ENCODE assay signal across 12 cellular contexts in genomic region chr13:51080478-51081065, GRCh38. TPM values are rescaled to one million over a fixed set of nuclear protein-coding genes. Genes with fewer than 3 reads are reported as not detected.
DNase-seq lines count a peak whose midpoint lies in the region; ATAC-seq, FAIRE-seq and TF ChIP-seq lines count a peak whose summit lies in the region.
"Not testable (repeated sequence)": the region's sequence is repeated elsewhere in the genome, so short reads cannot be mapped to it uniquely, and the experiment has no call there.
"Had no signal": no experiment of that assay in that cellular context is flagged by ENCODE, and none has a peak within 500 bp of the region (broad histone marks: within the 10 kb centered on the region; RNA-seq: fewer than 3 reads in every experiment).

No MANE protein-coding gene starts in this region.

- H3K4me3 ChIP-seq in A549 (peak overlapping the region; percentile 43), OCI-LY3 (ENCODE audit: low read length) (peak overlapping the region; percentile 73)
- not testable (repeated sequence) for H3K4me3 ChIP-seq in H1 (ENCODE audit: extremely low read depth in 1 of 4, insufficient read depth in 2 of 4, low read depth in 3 of 4, low read length in 4 of 4)

- H2AFZ ChIP-seq in OCI-LY3 (ENCODE audit: low read depth, low read length) = peak overlapping the region; percentile 74
- not testable (repeated sequence) for H2AFZ ChIP-seq in H1 (ENCODE audit: low read length)

- not testable (repeated sequence) for TF ChIP-seq RAD21 in A549 (conservative IDR thresholded peaks at IDR 0.05 in 1 of 2, IDR thresholded peaks at IDR 0.05 in 1 of 2); H1 (IDR thresholded peaks at IDR 0.05 in 1 of 2, conservative IDR thresholded peaks at IDR 0.05 in 1 of 2; ENCODE audit: low read depth in 2 of 2, low read length in 2 of 2)

- H3K36me3 Mint-ChIP-seq in T-cell; activated T-helper 2 cell treated with anti-CD3 and anti-CD28 coated beads, Interferon-gamma antibody, Interleukin-2, Interleukin-4, amounts not matched to agents 10 μg/mL and 5 μg/mL and 100 μg/mL, durations not matched to agents 14 hours and 24 hours and 36 hours (ENCODE audit: low read depth): not testable (repeated sequence)

- H4K20me1 ChIP-seq in OCI-LY3 (ENCODE audit: insufficient read depth, low read length); H1 (replicated peaks in 1 of 2; ENCODE audit: control insufficient read depth in 1 of 2, insufficient read depth in 2 of 2, low read length in 2 of 2): not testable (repeated sequence)

- H3K4me1 ChIP-seq in A549; OCI-LY3 (ENCODE audit: low read length); H1 (replicated peaks in 1 of 4; ENCODE audit: control insufficient read depth in 3 of 4, insufficient read depth in 4 of 4, low read length in 3 of 4): not testable (repeated sequence)

- H3K14ac ChIP-seq in H1 (ENCODE audit: insufficient read length) = not testable (repeated sequence)

- not testable (repeated sequence) for H4K8ac ChIP-seq in H1 (ENCODE audit: extremely low read depth, insufficient read depth, low read length)

- not testable (repeated sequence) for H4K5ac ChIP-seq in H1 (ENCODE audit: insufficient read length, low read depth, low read length)

- not testable (repeated sequence) for H3K27me3 ChIP-seq in OCI-LY3 (ENCODE audit: low read depth, low read length); H1 (replicated peaks in 1 of 4; ENCODE audit: control insufficient read depth in 3 of 4, extremely low read depth in 1 of 4, insufficient read depth in 3 of 4, low read length in 3 of 4)

- DNase-seq in A549 (ENCODE audit: low read depth in 1 of 2, low spot score in 1 of 2) = peak; percentile 21 to 33
- peak; percentile 62 for DNase-seq in DMS53 (lab: John Stamatoyannopoulos, UW)
- peak; percentile 15 for DNase-seq in HuH-7 (ENCODE audit: low spot score)
- DNase-seq in NCI-H2081 (lab: John Stamatoyannopoulos, UW) = peak; percentile 30 to 45
- not testable (repeated sequence) for DNase-seq in T-cell; activated T-helper 2 cell treated with anti-CD3 and anti-CD28 coated beads, Interferon-gamma antibody, Interleukin-2, Interleukin-4, amounts not matched to agents 10 μg/mL and 5 μg/mL and 100 μg/mL, durations not matched to agents 14 hours and 24 hours and 36 hours (ENCODE audit: low spot score); H1 (ENCODE audit: low read depth in 1 of 2, low spot score in 2 of 2)

- not testable (repeated sequence) for H3K79me2 ChIP-seq in OCI-LY3 (ENCODE audit: low read length); H1 (ENCODE audit: control insufficient read depth in 1 of 2, insufficient read depth in 2 of 2, low read length in 2 of 2)

- peak overlapping the region in 1 of 2 donors; percentile 82 for H3K27ac Mint-ChIP-seq in T-cell
- H3K27ac Mint-ChIP-seq in activated T-helper 2 cell treated with anti-CD3 and anti-CD28 coated beads, Interferon-gamma antibody, Interleukin-2, Interleukin-4, amounts not matched to agents 10 μg/mL and 5 μg/mL and 100 μg/mL, durations not matched to agents 14 hours and 24 hours and 36 hours = not testable (repeated sequence)

- not testable (repeated sequence) for TF ChIP-seq POLR2A in A549 (IDR thresholded peaks at IDR 0.05; ENCODE audit: low read length); H1 (IDR thresholded peaks at IDR 0.05; ENCODE audit: control extremely low read depth in 1 of 2, low read depth in 2 of 2, low read length in 2 of 2)

- H3K56ac ChIP-seq in H1 (replicated peaks; ENCODE audit: insufficient read length, low read depth, low read length) = not testable (repeated sequence)

- H3K36me3 ChIP-seq in OCI-LY3 (replicated peaks; ENCODE audit: low read depth, low read length); H1 (ENCODE audit: control insufficient read depth in 2 of 4, insufficient read depth in 4 of 4, low read length in 3 of 4): not testable (repeated sequence)

- not testable (repeated sequence) for H3K4ac ChIP-seq in H1 (replicated peaks; ENCODE audit: insufficient read length, low read depth, low read length)

- H3K4me1 Mint-ChIP-seq in T-cell; activated T-helper 2 cell treated with anti-CD3 and anti-CD28 coated beads, Interferon-gamma antibody, Interleukin-2, Interleukin-4, amounts not matched to agents 10 μg/mL and 5 μg/mL and 100 μg/mL, durations not matched to agents 14 hours and 24 hours and 36 hours (ENCODE audit: low read depth): not testable (repeated sequence)

- ATAC-seq in A549 = peak; percentile 54 to 84; a peak in 4 of 6 replicates
- ATAC-seq in T-cell (replicated peaks in 1 of 4) = not testable (repeated sequence)

- H3K4me3 Mint-ChIP-seq in T-cell = peak overlapping the region; percentile 25 to 58 (median 41)
- H3K4me3 Mint-ChIP-seq in activated T-helper 2 cell treated with anti-CD3 and anti-CD28 coated beads, Interferon-gamma antibody, Interleukin-2, Interleukin-4, amounts not matched to agents 10 μg/mL and 5 μg/mL and 100 μg/mL, durations not matched to agents 14 hours and 24 hours and 36 hours (ENCODE audit: low read depth) = peak overlapping the region; percentile 17

- not testable (repeated sequence) for FAIRE-seq in A549 (lab: Jason Lieb, UNC); H1 (lab: Jason Lieb, UNC)

- H2BK20ac ChIP-seq in H1 (ENCODE audit: low read length) = not testable (repeated sequence)

- intact Hi-C loops in activated T-helper 2 cell treated with anti-CD3 and anti-CD28 coated beads, Interferon-gamma antibody, Interleukin-2, Interleukin-4, amounts not matched to agents 10 μg/mL and 5 μg/mL and 100 μg/mL, durations not matched to agents 14 hours and 24 hours and 36 hours (cut with micrococcal nuclease) = not testable (repeated sequence)

- not testable (repeated sequence) for TF ChIP-seq EP300 in A549 (IDR thresholded peaks at IDR 0.05); H1 (IDR thresholded peaks at IDR 0.05; ENCODE audit: borderline replicate concordance in 1 of 2, low read depth in 2 of 2, low read length in 2 of 2)

- H3K9ac ChIP-seq in OCI-LY3 (ENCODE audit: low read length) = peak overlapping the region; percentile 49
- not testable (repeated sequence) for H3K9ac ChIP-seq in H1 (replicated peaks in 1 of 4; ENCODE audit: extremely low read depth in 1 of 4, low read depth in 3 of 4, low read length in 3 of 4)

- not testable (repeated sequence) for H2BK15ac ChIP-seq in H1 (ENCODE audit: low read length)

- TF ChIP-seq CTCF in A549 (IDR thresholded peaks at IDR 0.05); OCI-LY3 (IDR thresholded peaks at IDR 0.05; ENCODE audit: low read depth, low read length); H1 (IDR thresholded peaks at IDR 0.05; ENCODE audit: control extremely low read depth in 1 of 3, insufficient read depth in 1 of 3, low read depth in 1 of 3, low read length in 3 of 3): not testable (repeated sequence)

- not testable (repeated sequence) for H3K23me2 ChIP-seq in H1 (ENCODE audit: low read depth, low read length)

- H3K27ac ChIP-seq in A549 (peak overlapping the region; percentile 51 to 57), OCI-LY3 (ENCODE audit: low read length) (peak overlapping the region; percentile 4; the same call in 1 of the 2 replicates)
- not testable (repeated sequence) for H3K27ac ChIP-seq in H1 (ENCODE audit: low read depth, low read length)

- WGBS in A549 (ENCODE audit: missing lambda C conversion rate) = no CpG with 5 or more reads among the region's 23 CpGs
- 84% methylated on average over 5 of the region's 23 CpGs; no CpG with 5 or more reads in 1 of the 2 experiments for WGBS in H1 (ENCODE audit: extremely low coverage in 1 of 2, insufficient coverage in 1 of 2, insufficient read length in 1 of 2, insufficient replicate concordance in 2 of 2, low coverage in 1 of 2, low lambda C conversion rate in 2 of 2, missing lambda C conversion rate in 1 of 2), 2 experiments

- H2BK120ac ChIP-seq in H1 (replicated peaks; ENCODE audit: low read depth, low read length) = peak overlapping the region; percentile 64

- H3K79me1 ChIP-seq in H1 (ENCODE audit: low read depth, low read length) = not testable (repeated sequence)

- not testable (repeated sequence) for H2BK5ac ChIP-seq in H1 (ENCODE audit: low read depth, low read length)

- H4K91ac ChIP-seq in H1 (replicated peaks; ENCODE audit: insufficient read length, low read length) = peak overlapping the region; percentile 30

- H3K4me2 ChIP-seq in A549 = peak overlapping the region; percentile 51
- peak overlapping the region; percentile 64 for H3K4me2 ChIP-seq in OCI-LY3 (ENCODE audit: low read length)
- not testable (repeated sequence) for H3K4me2 ChIP-seq in H1 (ENCODE audit: insufficient read depth in 1 of 2, low read depth in 2 of 2, low read length in 2 of 2)

- CTCF ChIA-PET in A549 (lab: Yijun Ruan, JAX); T-cell (lab: Charles Lee): not testable (repeated sequence)
- CTCF ChIA-PET in H1 (lab: Charles Lee; ENCODE audit: partially characterized antibody) = interaction anchor here (0.7 to 1.4 kb wide), 2 partner anchors 17 to 205 kb away, joined by 3 read pairs; no protein-coding TSS in a partner anchor

- not testable (repeated sequence) for H3K27me3 Mint-ChIP-seq in T-cell
- H3K27me3 Mint-ChIP-seq in activated T-helper 2 cell treated with anti-CD3 and anti-CD28 coated beads, Interferon-gamma antibody, Interleukin-2, Interleukin-4, amounts not matched to agents 10 μg/mL and 5 μg/mL and 100 μg/mL, durations not matched to agents 14 hours and 24 hours and 36 hours (ENCODE audit: low read depth) = peaks cover 16% of the 10 kb centered on the region

- H2AK5ac ChIP-seq in H1 (ENCODE audit: low read depth, low read length) = not testable (repeated sequence)

- not testable (repeated sequence) for H3K18ac ChIP-seq in H1 (ENCODE audit: extremely low read depth, low read length)

- POLR2A ChIA-PET in A549 (lab: Yijun Ruan, JAX) (interaction anchor here (1.0 kb wide), 2 partner anchors 9 to 45 kb away, joined by 3 to 4 read pairs; no protein-coding TSS in a partner anchor), H1 (lab: Charles Lee; ENCODE audit: partially characterized antibody) (interaction anchor here (0.6 to 0.9 kb wide), 3 partner anchors 10 to 1286 kb away, joined by 3 to 4 read pairs (median 3); no protein-coding TSS in a partner anchor)
- POLR2A ChIA-PET in T-cell (lab: Charles Lee) = not testable (repeated sequence)

- not testable (repeated sequence) for H2BK12ac ChIP-seq in H1 (ENCODE audit: low read depth, low read length)

- H3K9me3 Mint-ChIP-seq in T-cell; activated T-helper 2 cell treated with anti-CD3 and anti-CD28 coated beads, Interferon-gamma antibody, Interleukin-2, Interleukin-4, amounts not matched to agents 10 μg/mL and 5 μg/mL and 100 μg/mL, durations not matched to agents 14 hours and 24 hours and 36 hours: not testable (repeated sequence)

- H3K23ac ChIP-seq in H1 (ENCODE audit: insufficient read length) = not testable (repeated sequence)

- H3K9me3 ChIP-seq in A549; OCI-LY3 (ENCODE audit: insufficient read depth, low read length): not testable (repeated sequence)
- peaks cover 7 to 21% of the 10 kb centered on the region in 2 experiments; a peak in 3 of 4 replicates for H3K9me3 ChIP-seq in H1 (ENCODE audit: insufficient read depth in 2 of 2, low read depth in 1 of 2, low read length in 1 of 2)

RNA-seq across cellular contexts. Expression of gene C13orf42, which starts 30.5 kb away (rescaled TPM):
- polyA plus RNA-seq in A549 (2011; rRNA removed) = not detected in 2 replicates
- not detected in 2 replicates for polyA plus RNA-seq in A549 (2012; cell fraction: cytosol; rRNA removed)
- not detected in 2 replicates for polyA plus RNA-seq in A549 (2012; cell fraction: nucleus; rRNA removed)
- polyA plus RNA-seq in A549 (2017; fragmentation: RNase III; extraction: RNeasy Plus Mini Kit Qiagen cat#74134 plus additional on column Dnase treatment) = not detected in 3 replicates
- polyA minus RNA-seq in A549 (2011; rRNA and poly(A)+ RNA removed) = 0.12 TPM in 1 of 2 replicates, not detected in the other
- not detected for total RNA-seq in T-cell
- total RNA-seq in activated T-helper 2 cell treated with anti-CD3 and anti-CD28 coated beads, Interferon-gamma antibody, Interleukin-2, Interleukin-4, amounts not matched to agents 10 μg/mL and 5 μg/mL and 100 μg/mL, durations not matched to agents 14 hours and 24 hours and 36 hours = not detected in 2 replicates
- 9.9 and 11.7 TPM in 2 replicates for total RNA-seq in H1 (2021; fragmentation: NEBNext Ultra II Directional; extraction: Animal tissue kit (Norgen Biotek cat#: 25700))
- 10.1 and 11.5 TPM in 2 replicates for polyA plus RNA-seq in H1 (2011; rRNA removed)
- polyA plus RNA-seq in H1 (2011; cell fraction: cytosol; rRNA removed) = 9.9 TPM
- polyA plus RNA-seq in H1 (2011; cell fraction: nucleus; rRNA removed) = 17.5 TPM
- polyA plus RNA-seq in H1 (2012, experiment 1 of 2) = 18.1 to 63.8 TPM (median 38.1 TPM) in 4 replicates
- 2.1 TPM for polyA plus RNA-seq in H1 (2012, experiment 2 of 2)
- polyA plus RNA-seq in H1 (2013, experiment 1 of 2) = 5.8 TPM
- polyA plus RNA-seq in H1 (2013, experiment 2 of 2) = 5.4 TPM
- 16.0 and 16.1 TPM in 2 replicates for polyA minus RNA-seq in H1 (2011; rRNA and poly(A)+ RNA removed)
- polyA minus RNA-seq in H1 (2011; cell fraction: cytosol; rRNA and poly(A)+ RNA removed) = 7.6 TPM
- polyA minus RNA-seq in H1 (2011; cell fraction: nucleus; rRNA and poly(A)+ RNA removed) = 10.0 TPM
- total RNA-seq: A172, GM23248, IMR-90, Peyer's patch had no signal
- polyA plus RNA-seq: GM23248, IMR-90 had no signal
